Comparison of ENCODE assay signal across 19 cellular contexts in genomic region chr1:94345148-94345721, GRCh38.
"Had no signal": no experiment of that assay in that cellular context is flagged by ENCODE, and none has a peak within 500 bp of the region (broad histone marks: within the 10 kb centered on the region; RNA-seq: fewer than 3 reads in every experiment).

No MANE protein-coding gene starts in this region.

- ATAC-seq: body of pancreas; esophagus mucosa; natural killer cell treated with Interleukin-12 subunit alpha and Interleukin-12 subunit beta and Interleukin-15 and Interleukin-18, amount 100 ng/mL, for 72 hours had no signal

- H3K27ac ChIP-seq: body of pancreas, stomach, testis, VCaP had no signal

- H3K36me3 Mint-ChIP-seq: activated naive CD8-positive, alpha-beta T cell; natural killer cell treated with Interleukin-12 subunit alpha and Interleukin-12 subunit beta and Interleukin-15 and Interleukin-18, amount 100 ng/mL, for 72 hours had no signal

- H3K4me1 ChIP-seq: body of pancreas, stomach, testis had no signal

- H3K27me3 ChIP-seq: body of pancreas, stomach, testis had no signal

- DNase-seq: activated CD4-positive, alpha-beta T cell treated with anti-CD3 and anti-CD28 coated beads for 1 hour; activated CD4-positive, alpha-beta T cell treated with anti-CD3 and anti-CD28 coated beads, Interleukin-2, amount 50 U/mL, for 4 hours; activated gamma-delta T cell; activated T-cell treated with anti-CD3 and anti-CD28 coated beads, Interleukin-2, amount 50 U/mL, for 1 hour; amygdala; body of pancreas; caudate nucleus; glutamatergic neuron; kidney glomerular epithelial cell; stimulated activated CD4-positive, alpha-beta T cell treated with anti-CD3 and anti-CD28 coated beads, Interleukin-12 subunit alpha, Interleukin-12 subunit beta, amount 100 ng/mL, for 4 hours; stimulated activated CD4-positive, alpha-beta T cell treated with anti-CD3 and anti-CD28 coated beads, Interleukin-2, amount 100 ng/mL, for 24 hours; stomach; T1000; testis had no signal

- H3K9me3 Mint-ChIP-seq: natural killer cell treated with Interleukin-12 subunit alpha and Interleukin-12 subunit beta and Interleukin-15 and Interleukin-18, amount 100 ng/mL, for 72 hours had no signal

- H3K4me3 ChIP-seq: body of pancreas, stomach, testis had no signal

- FAIRE-seq: colon had no signal

- H3K9me3 ChIP-seq: body of pancreas, stomach, testis had no signal

- H3K36me3 ChIP-seq: stomach had no signal

- H3K27ac Mint-ChIP-seq: activated naive CD8-positive, alpha-beta T cell; natural killer cell treated with Interleukin-12 subunit alpha and Interleukin-12 subunit beta and Interleukin-15 and Interleukin-18, amount 100 ng/mL, for 72 hours had no signal

- H3K4me3 Mint-ChIP-seq: activated naive CD8-positive, alpha-beta T cell; natural killer cell treated with Interleukin-12 subunit alpha and Interleukin-12 subunit beta and Interleukin-15 and Interleukin-18, amount 100 ng/mL, for 72 hours had no signal
